14 cellular contexts compared by ENCODE assay signal in the genomic region with DNA sequence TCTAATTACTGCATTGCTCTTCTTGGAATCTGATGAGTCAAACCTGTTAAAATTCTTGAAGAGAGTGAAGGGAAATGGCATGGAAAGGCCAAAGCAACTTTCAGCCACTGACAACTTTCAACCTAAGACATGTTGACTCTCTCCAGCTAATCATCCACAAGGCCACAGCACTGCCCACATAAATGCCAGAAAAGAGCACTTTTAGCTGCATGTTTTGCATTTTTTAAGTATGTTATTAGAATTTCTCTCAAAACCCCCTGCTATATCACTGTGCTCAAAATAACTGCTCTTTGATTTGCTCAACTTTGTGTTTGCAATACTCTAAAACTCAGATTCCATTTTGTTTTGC.
DNase-seq lines count a peak whose midpoint lies in the region; ATAC-seq lines count a peak whose summit lies in the region.
"Had no signal": no experiment of that assay in that cellular context is flagged by ENCODE, and none has a peak within 500 bp of the region (broad histone marks: within the 10 kb centered on the region; RNA-seq: fewer than 3 reads in every experiment).

No MANE protein-coding gene starts in this region.

- no peak overlapping the region for H2BK5ac ChIP-seq in mesendoderm (ENCODE audit: low read length)

- no peak overlapping the region for H3K27ac Mint-ChIP-seq in activated naive CD4-positive, alpha-beta T cell treated with anti-CD3 and anti-CD28 coated beads, Interleukin-2, amount 50 U/mL, for 72 hours
- H3K27ac Mint-ChIP-seq: activated naive CD4-positive, alpha-beta T cell treated with anti-CD3 and anti-CD28 coated beads, Interleukin-2, amount 50 U/mL, for 24 hours; CD4-positive, alpha-beta memory T cell had no signal

- no peaks in the 10 kb centered on the region for H3K36me3 ChIP-seq in mesendoderm (ENCODE audit: control insufficient read depth, insufficient read depth, low read length)
- H3K36me3 ChIP-seq: gastrocnemius medialis had no signal

- peaks cover 9 to 13% of the 10 kb centered on the region in 2 donors for H3K9me3 Mint-ChIP-seq in activated naive CD4-positive, alpha-beta T cell treated with anti-CD3 and anti-CD28 coated beads, Interleukin-2, amount 50 U/mL, for 72 hours
- H3K9me3 Mint-ChIP-seq in activated T-cell treated with anti-CD3 and anti-CD28 coated beads, Interleukin-2, amount 50 U/mL, for 4 hours = no peaks in the 10 kb centered on the region
- H3K9me3 Mint-ChIP-seq: activated naive CD4-positive, alpha-beta T cell treated with anti-CD3 and anti-CD28 coated beads, Interleukin-2, amount 50 U/mL, for 24 hours had no signal

- H3K18ac ChIP-seq in mesendoderm (ENCODE audit: low read length) = no peak overlapping the region

- H4K5ac ChIP-seq in mesendoderm (ENCODE audit: low read length) = no peak overlapping the region

- no peaks in the 10 kb centered on the region for H3K36me3 Mint-ChIP-seq in activated naive CD4-positive, alpha-beta T cell treated with anti-CD3 and anti-CD28 coated beads, Interleukin-2, amount 50 U/mL, for 72 hours
- no peaks in the 10 kb centered on the region for H3K36me3 Mint-ChIP-seq in activated T-cell treated with anti-CD3 and anti-CD28 coated beads, Interleukin-2, amount 50 U/mL, for 4 hours (ENCODE audit: insufficient read depth)
- H3K36me3 Mint-ChIP-seq: activated naive CD4-positive, alpha-beta T cell treated with anti-CD3 and anti-CD28 coated beads, Interleukin-2, amount 50 U/mL, for 24 hours; CD4-positive, alpha-beta memory T cell had no signal

- H2AK5ac ChIP-seq in mesendoderm (ENCODE audit: low read length) = no peak overlapping the region

- DNase-seq in mesendoderm (peak; percentile 2), NCI-H748 (lab: John Stamatoyannopoulos, UW; ENCODE audit: unreplicated experiment) (no peak), CD1c-positive myeloid dendritic cell (ENCODE audit: extremely low spot score) (no peak)
- no peak for DNase-seq in activated naive CD4-positive, alpha-beta T cell treated with anti-CD3 and anti-CD28 coated beads, Interleukin-2, amount 50 U/mL, for 72 hours (ENCODE audit: low spot score in 2 of 2)
- no peak for DNase-seq in activated T-cell treated with anti-CD3 and anti-CD28 coated beads, Interleukin-2, amount 50 U/mL, for 4 hours
- DNase-seq: CD4-positive, alpha-beta memory T cell; gastrocnemius medialis; left cardiac atrium; OCI-M1 had no signal

- no peak overlapping the region for H3K4ac ChIP-seq in mesendoderm (ENCODE audit: low read depth, low read length)

- H3K4me3 Mint-ChIP-seq in activated T-cell treated with anti-CD3 and anti-CD28 coated beads, Interleukin-2, amount 50 U/mL, for 4 hours = no peak overlapping the region
- H3K4me3 Mint-ChIP-seq: activated naive CD4-positive, alpha-beta T cell treated with anti-CD3 and anti-CD28 coated beads, Interleukin-2, amount 50 U/mL, for 24 hours; CD4-positive, alpha-beta memory T cell; natural killer cell treated with Interleukin-12 subunit alpha and Interleukin-12 subunit beta and Interleukin-15 and Interleukin-18, amount 100 ng/mL, for 72 hours had no signal

- H3K9ac ChIP-seq in mesendoderm (ENCODE audit: low read length) = no peak overlapping the region

- no peak overlapping the region for H3K4me3 ChIP-seq in mesendoderm (ENCODE audit: low read length)
- H3K4me3 ChIP-seq: gastrocnemius medialis had no signal

- H3K4me2 ChIP-seq in mesendoderm (ENCODE audit: low read length) = no peak overlapping the region

- ATAC-seq in GM18520 (IDR thresholded peaks at IDR 0.05; ENCODE audit: unreplicated experiment) (peak; percentile 42), GM21529 (IDR thresholded peaks at IDR 0.05; ENCODE audit: unreplicated experiment) (peak; percentile 47), HG03520 (IDR thresholded peaks at IDR 0.05; ENCODE audit: unreplicated experiment) (peak; percentile 46)
- ATAC-seq in activated naive CD4-positive, alpha-beta T cell treated with anti-CD3 and anti-CD28 coated beads, Interleukin-2, amount 50 U/mL, for 72 hours = no peak
- ATAC-seq in activated T-cell treated with anti-CD3 and anti-CD28 coated beads, Interleukin-2, amount 50 U/mL, for 4 hours = no peak
- ATAC-seq: gastrocnemius medialis; natural killer cell treated with Interleukin-12 subunit alpha and Interleukin-12 subunit beta and Interleukin-15 and Interleukin-18, amount 100 ng/mL, for 72 hours had no signal

- H3K4me1 Mint-ChIP-seq in activated T-cell treated with anti-CD3 and anti-CD28 coated beads, Interleukin-2, amount 50 U/mL, for 4 hours (ENCODE audit: low read depth) = no peaks in the 10 kb centered on the region
- H3K4me1 Mint-ChIP-seq: activated naive CD4-positive, alpha-beta T cell treated with anti-CD3 and anti-CD28 coated beads, Interleukin-2, amount 50 U/mL, for 24 hours; CD4-positive, alpha-beta memory T cell had no signal

- H3K23ac ChIP-seq in mesendoderm (ENCODE audit: low read length) = no peak overlapping the region

- no peak overlapping the region for H2BK15ac ChIP-seq in mesendoderm (replicated peaks; ENCODE audit: low read depth)

- H4K8ac ChIP-seq in mesendoderm (ENCODE audit: low read depth, low read length) = no peak overlapping the region

- no peaks in the 10 kb centered on the region for H3K4me1 ChIP-seq in mesendoderm (ENCODE audit: control insufficient read depth, low read depth, low read length)

- H3K27me3 Mint-ChIP-seq in activated T-cell treated with anti-CD3 and anti-CD28 coated beads, Interleukin-2, amount 50 U/mL, for 4 hours (ENCODE audit: low read depth) = no peaks in the 10 kb centered on the region
- H3K27me3 Mint-ChIP-seq: activated naive CD4-positive, alpha-beta T cell treated with anti-CD3 and anti-CD28 coated beads, Interleukin-2, amount 50 U/mL, for 24 hours; CD4-positive, alpha-beta memory T cell; natural killer cell treated with Interleukin-12 subunit alpha and Interleukin-12 subunit beta and Interleukin-15 and Interleukin-18, amount 100 ng/mL, for 72 hours had no signal

- no peaks in the 10 kb centered on the region for H3K79me2 ChIP-seq in mesendoderm (ENCODE audit: control insufficient read depth, insufficient read depth, low read length)

- no peaks in the 10 kb centered on the region for H3K27me3 ChIP-seq in mesendoderm (ENCODE audit: insufficient read depth, low read length, poor library complexity)
- H3K27me3 ChIP-seq: gastrocnemius medialis had no signal

- no peak overlapping the region for H3K27ac ChIP-seq in mesendoderm (ENCODE audit: low read depth, low read length)
- H3K27ac ChIP-seq: gastrocnemius medialis had no signal

- no peaks in the 10 kb centered on the region for H3K79me1 ChIP-seq in mesendoderm (ENCODE audit: low read length)

- H3K56ac ChIP-seq in mesendoderm (ENCODE audit: low read length) = no peak overlapping the region

- H2BK120ac ChIP-seq in mesendoderm (ENCODE audit: low read depth, low read length) = no peak overlapping the region

Comparison
In these comparisons a context has a peak if more than half of its experiments do, and no peak if none do; other contexts are left out.
1. ATAC-seq: peak in GM18520 (single experiment), GM21529 (single experiment) and HG03520 (single experiment); none in activated naive CD4-positive, alpha-beta T cell treated with anti-CD3 and anti-CD28 coated beads, Interleukin-2, amount 50 U/mL, for 72 hours (0 of 2) and activated T-cell treated with anti-CD3 and anti-CD28 coated beads, Interleukin-2, amount 50 U/mL, for 4 hours (0 of 2).